In genomic region chr6:73798592-73798991, GRCh38 we compare ENCODE assay signal across 8 cellular contexts.
DNase-seq lines count a peak whose midpoint lies in the region; ATAC-seq, FAIRE-seq and TF ChIP-seq lines count a peak whose summit lies in the region.

No MANE protein-coding gene starts in this region.

- TF ChIP-seq CTCF in Calu3 (IDR thresholded peaks at IDR 0.05; ENCODE audit: unreplicated experiment) = no peak

- H3K4me1 Mint-ChIP-seq in activated T-cell treated with anti-CD3 and anti-CD28 coated beads, Interleukin-2, amount 50 U/mL, for 72 hours (ENCODE audit: low read depth) = peaks cover 16% of the 10 kb centered on the region
- peaks cover 10% of the 10 kb centered on the region for H3K4me1 Mint-ChIP-seq in Calu3 (ENCODE audit: low read depth, unreplicated experiment)

- no TSS peak for BruUV-seq in Calu3 (replicated peaks; lab: Mats Ljungman, UMichigan)

- no peaks in the 10 kb centered on the region for H3K27me3 Mint-ChIP-seq in activated T-cell treated with anti-CD3 and anti-CD28 coated beads, Interleukin-2, amount 50 U/mL, for 72 hours (ENCODE audit: low read depth)
- H3K27me3 Mint-ChIP-seq in Calu3 (ENCODE audit: unreplicated experiment) = no peaks in the 10 kb centered on the region

- peak overlapping the region; percentile 91 for H3K27ac Mint-ChIP-seq in activated T-cell treated with anti-CD3 and anti-CD28 coated beads, Interleukin-2, amount 50 U/mL, for 72 hours
- no peak overlapping the region for H3K27ac Mint-ChIP-seq in Calu3 (ENCODE audit: unreplicated experiment)

- peak; percentile 14 for FAIRE-seq in GM19239 (lab: Jason Lieb, UNC)

- ATAC-seq in HG03159 (IDR thresholded peaks at IDR 0.05; ENCODE audit: unreplicated experiment) = peak; percentile 78
- peak; percentile 82 to 90 for ATAC-seq in activated T-cell treated with anti-CD3 and anti-CD28 coated beads, Interleukin-2, amount 50 U/mL, for 72 hours (replicated peaks in 1 of 2)

- DNase-seq in AG20443 (ENCODE audit: low spot score) (peak; percentile 87), GM19239 (ENCODE audit: insufficient read length, low spot score) (no peak), iris pigment epithelial cell (ENCODE audit: low read depth) (peak; percentile 99), Calu3 (no peak), GF-D8 (lab: John Stamatoyannopoulos, UW) (no peak), epidermal melanocyte (ENCODE audit: insufficient read length, low spot score) (no peak)
- peak; percentile 14 to 16 for DNase-seq in activated T-cell treated with anti-CD3 and anti-CD28 coated beads, Interleukin-2, amount 50 U/mL, for 72 hours

- no peaks in the 10 kb centered on the region for H3K9me3 Mint-ChIP-seq in activated T-cell treated with anti-CD3 and anti-CD28 coated beads, Interleukin-2, amount 50 U/mL, for 72 hours
- H3K9me3 Mint-ChIP-seq in Calu3 (ENCODE audit: low read depth, unreplicated experiment) = no peaks in the 10 kb centered on the region

- CTCF ChIA-PET in Calu3 (lab: Charles Lee) = no interaction called here

- peak overlapping the region in 1 of 2 donors; percentile 54 for H3K4me3 Mint-ChIP-seq in activated T-cell treated with anti-CD3 and anti-CD28 coated beads, Interleukin-2, amount 50 U/mL, for 72 hours
- no peak overlapping the region for H3K4me3 Mint-ChIP-seq in Calu3 (ENCODE audit: low read depth, unreplicated experiment)

- peaks cover 2 to 5% of the 10 kb centered on the region in 2 donors for H3K36me3 Mint-ChIP-seq in activated T-cell treated with anti-CD3 and anti-CD28 coated beads, Interleukin-2, amount 50 U/mL, for 72 hours (ENCODE audit: insufficient read depth in 2 of 2)
- no peaks in the 10 kb centered on the region for H3K36me3 Mint-ChIP-seq in Calu3 (ENCODE audit: insufficient read depth, unreplicated experiment)

- intact Hi-C loops in Calu3 (cut with micrococcal nuclease; ENCODE audit: unreplicated experiment) = no loop called here

Comparison
In these comparisons a context has a peak if more than half of its experiments do, and no peak if none do; other contexts are left out.
1. DNase-seq: peak in AG20443 (single experiment), activated T-cell treated with anti-CD3 and anti-CD28 coated beads, Interleukin-2, amount 50 U/mL, for 72 hours (2 of 2) and iris pigment epithelial cell (single experiment); none in GM19239 (single experiment), Calu3 (single experiment), GF-D8 (single experiment) and epidermal melanocyte (single experiment).